ENCODE assay signal across 8 cellular contexts in genomic region chr2:171922230-171923022, GRCh38. TPM values are rescaled to one million over a fixed set of nuclear protein-coding genes. Genes with fewer than 3 reads are reported as not detected.
DNase-seq lines count a peak whose midpoint lies in the region; ATAC-seq and TF ChIP-seq lines count a peak whose summit lies in the region.

HAT1 (plus strand) TSS chr2:171922461; CDS start chr2:171922501, 40 bp downstream.

- peaks cover 11% of the 10 kb centered on the region for H3K4me1 ChIP-seq in adipocyte (ENCODE audit: control insufficient read depth, insufficient read depth, low read length)
- peaks cover 11% of the 10 kb centered on the region for H3K4me1 ChIP-seq in cardiac muscle cell (ENCODE audit: low read depth)
- peaks cover 5% of the 10 kb centered on the region for H3K4me1 ChIP-seq in parathyroid adenoma
- H3K4me1 ChIP-seq in tibial nerve, result peaks cover 0 to 27% (median 15%) of the 10 kb centered on the region in 4 donors

- WGBS in tibial nerve, 2 donors, result 0 to 1% methylated on average over 55 to 56 of the region's 61 CpGs

- TF ChIP-seq CTCF in GM12875 (IDR thresholded peaks at IDR 0.05; ENCODE audit: borderline replicate concordance, insufficient read depth, low read depth, low read length), result no peak
- no peak for TF ChIP-seq CTCF in cardiac muscle cell (IDR thresholded peaks at IDR 0.05; ENCODE audit: low read depth, low read length)
- no peak for TF ChIP-seq CTCF in parathyroid adenoma (IDR thresholded peaks at IDR 0.05)
- TF ChIP-seq CTCF in tibial nerve (IDR thresholded peaks at IDR 0.05), result no peak

- H3K4me3 ChIP-seq in GM12875 (ENCODE audit: low read depth, low read length) (peak within 1 kb of the TSS; percentile 84), adipocyte (ENCODE audit: low read length) (peak within 1 kb of the TSS; percentile 95), cardiac muscle cell (peak within 1 kb of the TSS; percentile 68), parathyroid adenoma (ENCODE audit: low read depth, low read length) (peak within 1 kb of the TSS; percentile 97), tibial nerve (peak within 1 kb of the TSS; percentile 54 to 77 (median 71))

- peak; percentile 26 to 70 for TF ChIP-seq POLR2A in tibial nerve (IDR thresholded peaks at IDR 0.05)

- DNase-seq in NCI-H1436 (lab: John Stamatoyannopoulos, UW) (peak; percentile 98), T follicular helper cell (ENCODE audit: low read depth) (peak; percentile 95), adipocyte (ENCODE audit: low read depth) (peak; percentile 100), cardiac muscle cell (ENCODE audit: low read depth in 1 of 2, low spot score in 1 of 2) (peak; percentile 99), tibial nerve (ENCODE audit: low spot score in 2 of 2) (peak; percentile 95 to 98)

- peak within 1 kb of the TSS; percentile 96 for H3K4me2 ChIP-seq in parathyroid adenoma (ENCODE audit: low read length)

- H3K9me3 ChIP-seq in adipocyte (ENCODE audit: control insufficient read depth, low read length) (no peaks in the 10 kb centered on the region), cardiac muscle cell (ENCODE audit: low read depth) (no peaks in the 10 kb centered on the region), parathyroid adenoma (ENCODE audit: control insufficient read depth, low read length) (no peaks in the 10 kb centered on the region), tibial nerve (no peaks in the 10 kb centered on the region)

- peak; percentile 80 to 85 for TF ChIP-seq EP300 in tibial nerve (IDR thresholded peaks at IDR 0.05)

- no peaks in the 10 kb centered on the region for H3K27me3 ChIP-seq in adipocyte (replicated peaks; ENCODE audit: control insufficient read depth, insufficient read depth, low read length)
- H3K27me3 ChIP-seq in cardiac muscle cell, result no peaks in the 10 kb centered on the region
- H3K27me3 ChIP-seq in parathyroid adenoma (ENCODE audit: control insufficient read depth, insufficient read depth, low read length), result no peaks in the 10 kb centered on the region
- no peaks in the 10 kb centered on the region for H3K27me3 ChIP-seq in tibial nerve

- peaks cover 28% of the 10 kb centered on the region for H3K79me2 ChIP-seq in parathyroid adenoma

- ATAC-seq in HG02798 (IDR thresholded peaks at IDR 0.05; ENCODE audit: poor library complexity, unreplicated experiment), result peak; percentile 99

- H2AFZ ChIP-seq in parathyroid adenoma, result peak within 1 kb of the TSS; percentile 93

- H3K36me3 ChIP-seq in adipocyte (ENCODE audit: control insufficient read depth, insufficient read depth, low read length, severe bottlenecking) (peaks cover 11% of the 10 kb centered on the region), cardiac muscle cell (no peaks in the 10 kb centered on the region), parathyroid adenoma (ENCODE audit: control insufficient read depth, insufficient read depth, low read length) (no peaks in the 10 kb centered on the region), tibial nerve (peaks cover 0 to 13% (median 0%) of the 10 kb centered on the region in 3 donors)

- H3K9ac ChIP-seq in adipocyte (ENCODE audit: low read length) (peak within 1 kb of the TSS; percentile 91), parathyroid adenoma (peak within 1 kb of the TSS; percentile 62)

- peak within 1 kb of the TSS; percentile 84 for H3K27ac ChIP-seq in cardiac muscle cell
- peak within 1 kb of the TSS; percentile 84 for H3K27ac ChIP-seq in parathyroid adenoma
- H3K27ac ChIP-seq in tibial nerve, result peak within 1 kb of the TSS; percentile 91 to 94 (median 94)

RNA-seq across cellular contexts. Expression of gene HAT1, which starts in this region (rescaled TPM):
- total RNA-seq in cardiac muscle cell (30.7 and 33.6 TPM in 2 replicates), tibial nerve (10 to 100 TPM; 18.8 to 32.7 (median 25.3) TPM)
- 64.3 and 84.0 TPM in 2 replicates for polyA plus RNA-seq in cardiac muscle cell

Comparison
In these comparisons a context has a peak if more than half of its experiments do, and no peak if none do; other contexts are left out.
1. Peak in every context shown above with its lines: DNase-seq, ATAC-seq, H3K4me3 ChIP-seq and H3K27ac ChIP-seq.